ENCODE assay signal across 9 cellular contexts in genomic region chr6:27474172-27474465, GRCh38. TPM values are rescaled to one million over a fixed set of nuclear protein-coding genes. Genes with fewer than 3 reads are reported as not detected.
DNase-seq lines count a peak whose midpoint lies in the region; TF ChIP-seq lines count a peak whose summit lies in the region.
"Had no signal": no experiment of that assay in that cellular context is flagged by ENCODE, and none has a peak within 500 bp of the region (broad histone marks: within the 10 kb centered on the region; RNA-seq: fewer than 3 reads in every experiment).

No MANE protein-coding gene starts in this region.

- no peak for TF ChIP-seq EP300 in tibial nerve (IDR thresholded peaks at IDR 0.05)

- DNase-seq in T-helper 1 cell, result no peak
- no peak for DNase-seq in HFFc6
- no peak for DNase-seq in activated naive CD8-positive, alpha-beta T cell treated with anti-CD3 and anti-CD28 coated beads for 36 hours
- DNase-seq in NCI-H524 treated with DMSO at 0.1 percent for 48 hours (lab: John Stamatoyannopoulos, UW), result no peak
- DNase-seq in tibial nerve (ENCODE audit: low spot score in 2 of 2), result no peak
- no peak for DNase-seq in NCI-H2171 treated with DMSO at 0.1 percent for 48 hours (lab: John Stamatoyannopoulos, UW)
- DNase-seq: NCI-H748 treated with DMSO at 0.1 percent for 48 hours had no signal

- no peak overlapping the region for H3K27ac Mint-ChIP-seq in T-helper 1 cell treated with Interleukin-12 subunit alpha and Interleukin-12 subunit beta and Interleukin-4 antibody, amounts not matched to agents 30 μg/mL and 1 μg/mL, for 36 hours
- H3K27ac Mint-ChIP-seq in HFFc6, result no peak overlapping the region
- peak overlapping the region; percentile 21 for H3K27ac Mint-ChIP-seq in activated naive CD8-positive, alpha-beta T cell treated with anti-CD3 and anti-CD28 coated beads for 36 hours
- H3K27ac Mint-ChIP-seq in nephron, result peak overlapping the region in 1 of 3 experiments; percentile 31

- peaks cover 0 to 9% (median 0%) of the 10 kb centered on the region in 3 donors for H3K36me3 ChIP-seq in tibial nerve

- H3K27me3 Mint-ChIP-seq in T-helper 1 cell treated with Interleukin-12 subunit alpha and Interleukin-12 subunit beta and Interleukin-4 antibody, amounts not matched to agents 30 μg/mL and 1 μg/mL, for 36 hours (ENCODE audit: low read depth), result peaks cover 6% of the 10 kb centered on the region
- H3K27me3 Mint-ChIP-seq in HFFc6 (ENCODE audit: insufficient read depth) (peaks cover 7% of the 10 kb centered on the region), nephron (ENCODE audit: low read depth) (no peaks in the 10 kb centered on the region)
- H3K27me3 Mint-ChIP-seq in activated naive CD8-positive, alpha-beta T cell treated with anti-CD3 and anti-CD28 coated beads for 36 hours, result no peaks in the 10 kb centered on the region

- H3K4me1 Mint-ChIP-seq in T-helper 1 cell treated with Interleukin-12 subunit alpha and Interleukin-12 subunit beta and Interleukin-4 antibody, amounts not matched to agents 30 μg/mL and 1 μg/mL, for 36 hours (ENCODE audit: low read depth), result peaks cover 29% of the 10 kb centered on the region
- H3K4me1 Mint-ChIP-seq in HFFc6 (ENCODE audit: low read depth) (peaks cover 32% of the 10 kb centered on the region), nephron (peaks cover 27% of the 10 kb centered on the region)
- peaks cover 28% of the 10 kb centered on the region for H3K4me1 Mint-ChIP-seq in activated naive CD8-positive, alpha-beta T cell treated with anti-CD3 and anti-CD28 coated beads for 36 hours

- H3K4me3 Mint-ChIP-seq in T-helper 1 cell treated with Interleukin-12 subunit alpha and Interleukin-12 subunit beta and Interleukin-4 antibody, amounts not matched to agents 30 μg/mL and 1 μg/mL, for 36 hours, result peak overlapping the region; percentile 23
- peak overlapping the region; percentile 92 for H3K4me3 Mint-ChIP-seq in HFFc6
- peak overlapping the region; percentile 92 for H3K4me3 Mint-ChIP-seq in activated naive CD8-positive, alpha-beta T cell treated with anti-CD3 and anti-CD28 coated beads for 36 hours
- peak overlapping the region; percentile 90 to 96 (median 90) for H3K4me3 Mint-ChIP-seq in nephron

- H3K36me3 Mint-ChIP-seq in T-helper 1 cell treated with Interleukin-12 subunit alpha and Interleukin-12 subunit beta and Interleukin-4 antibody, amounts not matched to agents 30 μg/mL and 1 μg/mL, for 36 hours (ENCODE audit: low read depth), result peaks cover 27% of the 10 kb centered on the region
- peaks cover 15% of the 10 kb centered on the region for H3K36me3 Mint-ChIP-seq in HFFc6 (ENCODE audit: low read depth)
- H3K36me3 Mint-ChIP-seq in activated naive CD8-positive, alpha-beta T cell treated with anti-CD3 and anti-CD28 coated beads for 36 hours, result peaks cover 24% of the 10 kb centered on the region
- peaks cover 18% of the 10 kb centered on the region for H3K36me3 Mint-ChIP-seq in nephron (ENCODE audit: low read depth)

- no peaks in the 10 kb centered on the region for H3K9me3 ChIP-seq in tibial nerve

- WGBS in tibial nerve, 2 donors, result 89 to 93% methylated on average over 4 of the region's 4 CpGs

- H3K27me3 ChIP-seq in tibial nerve, result no peaks in the 10 kb centered on the region

- no peak for TF ChIP-seq POLR2A in tibial nerve (IDR thresholded peaks at IDR 0.05)

- no peak for TF ChIP-seq CTCF in HFFc6 (IDR thresholded peaks at IDR 0.05)
- no peak for TF ChIP-seq CTCF in nephron (IDR thresholded peaks at IDR 0.05; ENCODE audit: unreplicated experiment in 3 of 3)
- TF ChIP-seq CTCF in tibial nerve (IDR thresholded peaks at IDR 0.05), result no peak

- no peak overlapping the region for H3K4me3 ChIP-seq in tibial nerve

- H3K4me1 ChIP-seq in tibial nerve, result peaks cover 0 to 34% (median 8%) of the 10 kb centered on the region in 4 donors

- no peak overlapping the region for H3K27ac ChIP-seq in tibial nerve

- H3K9me3 Mint-ChIP-seq in T-helper 1 cell treated with Interleukin-12 subunit alpha and Interleukin-12 subunit beta and Interleukin-4 antibody, amounts not matched to agents 30 μg/mL and 1 μg/mL, for 36 hours, result no peaks in the 10 kb centered on the region
- H3K9me3 Mint-ChIP-seq in HFFc6 (no peaks in the 10 kb centered on the region), nephron (peaks cover 5% of the 10 kb centered on the region)
- H3K9me3 Mint-ChIP-seq in activated naive CD8-positive, alpha-beta T cell treated with anti-CD3 and anti-CD28 coated beads for 36 hours, result peaks cover 3% of the 10 kb centered on the region

RNA-seq across cellular contexts. Expression of gene ZNF184, which starts 1.2 kb away (rescaled TPM):
- 1 to 10 TPM; 3.8 to 5.2 (median 4.1) TPM for total RNA-seq in HFFc6 (2021; fragmentation: NEBNext Ultra II Directional; extraction: Animal tissue kit (Norgen Biotek cat#: 25700))
- total RNA-seq in activated naive CD8-positive, alpha-beta T cell treated with anti-CD3 and anti-CD28 coated beads for 36 hours, result 1 to 10 TPM; 8.5 to 8.9 TPM
- total RNA-seq in tibial nerve, result 10 to 100 TPM in 2 of 4 donors, 1 to 10 TPM in 2; 6.1 to 10.7 (median 8.9) TPM

Comparison
In these comparisons a context has a peak if more than half of its experiments do, and no peak if none do; other contexts are left out.
1. H3K4me3 Mint-ChIP-seq: peak in every context shown above with its lines; median percentile 92 in HFFc6; 92 in activated naive CD8-positive, alpha-beta T cell treated with anti-CD3 and anti-CD28 coated beads for 36 hours; 90 in nephron; 23 in T-helper 1 cell treated with Interleukin-12 subunit alpha and Interleukin-12 subunit beta and Interleukin-4 antibody, amounts not matched to agents 30 μg/mL and 1 μg/mL, for 36 hours.